Comparison of ENCODE assay signal across 15 cellular contexts in genomic region chr5:55904152-55904551, GRCh38. TPM values are rescaled to one million over a fixed set of nuclear protein-coding genes. Genes with fewer than 3 reads are reported as not detected.
DNase-seq lines count a peak whose midpoint lies in the region; ATAC-seq and TF ChIP-seq lines count a peak whose summit lies in the region.
"Had no signal": no experiment of that assay in that cellular context is flagged by ENCODE, and none has a peak within 500 bp of the region (broad histone marks: within the 10 kb centered on the region; RNA-seq: fewer than 3 reads in every experiment).

No MANE protein-coding gene starts in this region.

- POLR2A ChIA-PET in CD8-positive, alpha-beta T cell (lab: Charles Lee) = interaction anchor here (0.5 kb wide), 1 partner anchor 85 kb away, joined by 7 read pairs; no protein-coding TSS in a partner anchor

- no peaks in the 10 kb centered on the region for H3K79me2 ChIP-seq in GM23248 (ENCODE audit: insufficient read depth)

- CTCF ChIA-PET in CD8-positive, alpha-beta T cell (lab: Charles Lee) = interaction anchor here (0.8 kb wide), 1 partner anchor 8 kb away, joined by 3 read pairs; no protein-coding TSS in a partner anchor

- no peak for TF ChIP-seq POLR2A in lower leg skin (IDR thresholded peaks at IDR 0.05)

- H4K20me1 ChIP-seq in GM23248 (ENCODE audit: insufficient read depth) = no peaks in the 10 kb centered on the region

- in situ Hi-C loops in GM23248 (cut with MboI) (loop anchor here (25.0 kb wide), 1 partner anchor 567 kb away; no protein-coding TSS in a partner anchor), G401 (cut with HindIII; ENCODE audit: low sequenced_read_pairs) (no loop called here)

- peaks cover 31% of the 10 kb centered on the region for H3K4me1 Mint-ChIP-seq in dendritic cell treated with granulocyte-macrophage colony-stimulating factor and Interleukin-4, amounts not matched to agents 40 ng/mL and 50 ng/mL, for 4 days (ENCODE audit: low read depth)
- H3K4me1 Mint-ChIP-seq in CD8-positive, alpha-beta T cell (ENCODE audit: low read depth) = peaks cover 14% of the 10 kb centered on the region

- ATAC-seq in HG03571 (IDR thresholded peaks at IDR 0.05; ENCODE audit: unreplicated experiment) = no peak
- ATAC-seq in CD8-positive, alpha-beta T cell = no peak

- no peak overlapping the region for H3K27ac ChIP-seq in GM23248
- H3K27ac ChIP-seq in CD8-positive, alpha-beta T cell (ENCODE audit: low read depth, low read length) = no peak overlapping the region
- H3K27ac ChIP-seq: coronary artery, RWPE1 had no signal

- peaks cover 16% of the 10 kb centered on the region; the same call in 1 of the 2 replicates for H3F3A ChIP-seq in GM23248 (ENCODE audit: insufficient read depth)

- 44 to 46% methylated on average over 3 of the region's 3 CpGs for WGBS in GM23248 (ENCODE audit: low coverage in 1 of 2, low lambda C conversion rate in 2 of 2, missing lambda C conversion rate in 2 of 2), 2 experiments
- 58 to 71% methylated on average over 3 of the region's 3 CpGs for WGBS in lower leg skin, 2 donors

- H3K9me3 ChIP-seq in GM23248 (ENCODE audit: low read depth) = no peaks in the 10 kb centered on the region
- H3K9me3 ChIP-seq in CD8-positive, alpha-beta T cell (ENCODE audit: low read length) = no peaks in the 10 kb centered on the region

- H3K9me3 Mint-ChIP-seq in dendritic cell treated with granulocyte-macrophage colony-stimulating factor and Interleukin-4, amounts not matched to agents 40 ng/mL and 50 ng/mL, for 4 days = no peaks in the 10 kb centered on the region
- no peaks in the 10 kb centered on the region for H3K9me3 Mint-ChIP-seq in CD8-positive, alpha-beta T cell
- H3K9me3 Mint-ChIP-seq: activated naive CD8-positive, alpha-beta T cell treated with anti-CD3 and anti-CD28 coated beads, Interleukin-2, amount 50 U/mL, for 24 hours had no signal

- no peak overlapping the region for H3K9ac ChIP-seq in GM23248

- peak overlapping the region; percentile 67 for H3K27ac Mint-ChIP-seq in dendritic cell treated with granulocyte-macrophage colony-stimulating factor and Interleukin-4, amounts not matched to agents 40 ng/mL and 50 ng/mL, for 4 days
- no peak overlapping the region for H3K27ac Mint-ChIP-seq in CD8-positive, alpha-beta T cell

- H3K4me3 ChIP-seq in GM23248 (no peak overlapping the region), lower leg skin (ENCODE audit: low read depth, poor library complexity, severe bottlenecking) (no peak overlapping the region)
- no peak overlapping the region for H3K4me3 ChIP-seq in CD8-positive, alpha-beta T cell (ENCODE audit: low read depth, low read length)
- H3K4me3 ChIP-seq: coronary artery had no signal

- H3K4me3 Mint-ChIP-seq in dendritic cell treated with granulocyte-macrophage colony-stimulating factor and Interleukin-4, amounts not matched to agents 40 ng/mL and 50 ng/mL, for 4 days = no peak overlapping the region
- no peak overlapping the region for H3K4me3 Mint-ChIP-seq in CD8-positive, alpha-beta T cell
- H3K4me3 Mint-ChIP-seq: naive B cell had no signal

- intact Hi-C loops in dendritic cell treated with granulocyte-macrophage colony-stimulating factor and Interleukin-4, amounts not matched to agents 40 ng/mL and 50 ng/mL, for 4 days (cut with micrococcal nuclease) = no loop called here
- intact Hi-C loops in lower leg skin (cut with DNase I; ENCODE audit: low total_unique reads) = no loop called here
- intact Hi-C loops in CD8-positive, alpha-beta T cell (cut with DNase I, micrococcal nuclease) = no loop called here

- no peaks in the 10 kb centered on the region for H3K9me2 ChIP-seq in GM23248 (ENCODE audit: insufficient read depth)

- peaks cover 15% of the 10 kb centered on the region for H3K4me1 ChIP-seq in GM23248 (ENCODE audit: insufficient read depth)
- peaks cover 14% of the 10 kb centered on the region for H3K4me1 ChIP-seq in CD8-positive, alpha-beta T cell (ENCODE audit: insufficient read depth, low read length)

- H3K36me3 ChIP-seq in GM23248 (ENCODE audit: low read depth) = no peaks in the 10 kb centered on the region
- H3K36me3 ChIP-seq in CD8-positive, alpha-beta T cell (ENCODE audit: insufficient read depth, low read length) = no peaks in the 10 kb centered on the region

- H3K4me2 ChIP-seq in GM23248 (ENCODE audit: unreplicated experiment) = no peak overlapping the region

- DNase-seq in AG09319 (ENCODE audit: extremely low read depth, low read depth) = peak; percentile 40
- peak; percentile 46 for DNase-seq in GM23248
- DNase-seq in lower leg skin (ENCODE audit: low spot score in 2 of 2) = peak; percentile 38 to 85
- no peak for DNase-seq in NCI-H510A treated with DMSO at 0.1 percent for 48 hours (lab: John Stamatoyannopoulos, UW)
- DNase-seq in G401 (ENCODE audit: low spot score) = no peak
- DNase-seq in CD8-positive, alpha-beta T cell = no peak
- DNase-seq: activated CD4-positive, alpha-beta T cell treated with anti-CD3 and anti-CD28 coated beads for 4 hours; DMS 273 treated with DMSO at 0.1 percent for 48 hours; naive B cell had no signal

- TF ChIP-seq CTCF in AG09319 (IDR thresholded peaks at IDR 0.05; ENCODE audit: low read depth, low read length) (no peak), lower leg skin (IDR thresholded peaks at IDR 0.05) (no peak)
- no peak for TF ChIP-seq CTCF in CD8-positive, alpha-beta T cell (IDR thresholded peaks at IDR 0.05)

- H3K27me3 Mint-ChIP-seq in dendritic cell treated with granulocyte-macrophage colony-stimulating factor and Interleukin-4, amounts not matched to agents 40 ng/mL and 50 ng/mL, for 4 days = no peaks in the 10 kb centered on the region
- peaks cover 2% of the 10 kb centered on the region for H3K27me3 Mint-ChIP-seq in CD8-positive, alpha-beta T cell (ENCODE audit: low read depth)

- H2AFZ ChIP-seq in GM23248 = no peak overlapping the region

- no peaks in the 10 kb centered on the region for H3K27me3 ChIP-seq in GM23248 (replicated peaks; ENCODE audit: insufficient read depth)
- no peaks in the 10 kb centered on the region for H3K27me3 ChIP-seq in CD8-positive, alpha-beta T cell (ENCODE audit: insufficient read depth, low read length)

- H3K36me3 Mint-ChIP-seq in dendritic cell treated with granulocyte-macrophage colony-stimulating factor and Interleukin-4, amounts not matched to agents 40 ng/mL and 50 ng/mL, for 4 days (ENCODE audit: low read depth) = no peaks in the 10 kb centered on the region
- no peaks in the 10 kb centered on the region for H3K36me3 Mint-ChIP-seq in CD8-positive, alpha-beta T cell
- H3K36me3 Mint-ChIP-seq: naive B cell had no signal

RNA-seq across cellular contexts. Expression of gene IL31RA, which starts 53.0 kb away (rescaled TPM):
- total RNA-seq in GM23248 (2014; rRNA removed; shearing (Covaris generic)) = 0.89 TPM in 1 of 2 replicates, not detected in the other
- polyA plus RNA-seq in GM23248 (2016; fragmentation: Nextera tagmentation; extraction: Ambion mirVana) = 0.08 TPM in 1 of 2 replicates, not detected in the other
- total RNA-seq in lower leg skin = 1 to 10 TPM in 2 of 4 donors, under 1 TPM in 2; 0.30 to 3.1 (median 1.3) TPM
- total RNA-seq in G401 (2014; rRNA removed; shearing (Covaris generic)) = not detected in 2 replicates
- total RNA-seq in CD8-positive, alpha-beta T cell = not detected
- total RNA-seq: liver had no signal
- polyA plus RNA-seq: liver had no signal

Comparison
In these comparisons a context has a peak if more than half of its experiments do, and no peak if none do; other contexts are left out.
1. DNase-seq: peak in AG09319 (single experiment), GM23248 (single experiment) and lower leg skin (2 of 2); none in NCI-H510A treated with DMSO at 0.1 percent for 48 hours (single experiment), G401 (single experiment) and CD8-positive, alpha-beta T cell (0 of 7).